8 cellular contexts compared by ENCODE assay signal in the genomic region with DNA sequence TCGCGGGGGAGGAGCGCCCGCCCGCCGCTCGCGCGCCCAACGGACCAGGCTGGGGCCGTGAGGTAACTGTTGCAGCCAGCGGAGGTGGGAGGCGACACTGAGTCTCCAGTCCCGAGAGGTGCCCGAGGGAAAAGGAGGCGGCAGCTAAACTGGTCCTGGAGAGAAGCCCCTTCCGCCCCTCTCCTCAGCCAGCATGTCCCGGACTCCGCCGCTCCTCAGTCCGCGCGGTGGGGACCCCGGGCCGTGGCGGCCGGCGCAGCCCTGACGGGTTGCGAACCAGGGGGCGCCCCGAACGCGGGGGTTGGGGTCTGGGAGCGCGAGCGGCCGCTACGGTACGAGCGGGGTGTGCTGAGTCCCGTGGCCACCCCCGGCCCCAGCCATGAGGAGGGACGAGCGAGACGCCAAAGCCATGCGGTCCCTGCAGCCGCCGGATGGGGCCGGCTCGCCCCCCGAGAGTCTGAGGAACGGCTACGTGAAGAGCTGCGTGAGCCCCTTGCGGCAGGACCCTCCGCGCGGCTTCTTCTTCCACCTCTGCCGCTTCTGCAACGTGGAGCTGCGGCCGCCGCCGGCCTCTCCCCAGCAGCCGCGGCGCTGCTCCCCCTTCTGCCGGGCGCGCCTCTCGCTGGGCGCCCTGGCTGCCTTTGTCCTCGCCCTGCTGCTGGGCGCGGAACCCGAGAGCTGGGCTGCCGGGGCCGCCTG. TPM values are rescaled to one million over a fixed set of nuclear protein-coding genes. Genes with fewer than 3 reads are reported as not detected.
DNase-seq lines count a peak whose midpoint lies in the region; ATAC-seq and TF ChIP-seq lines count a peak whose summit lies in the region.

A gene (plus strand): TSS at position 108 of the 699 bp plus-strand sequence. CDS start 272 bp downstream, at position 380.

- H4K91ac ChIP-seq in IMR-90 (ENCODE audit: insufficient read depth, low read depth, low read length), result no peak within 1 kb of the TSS

- no peak within 1 kb of the TSS; the same call in 1 of the 2 replicates for H3K18ac ChIP-seq in IMR-90 (ENCODE audit: low read depth, low read length)

- H4K5ac ChIP-seq in IMR-90 (ENCODE audit: low read depth, low read length), result no peak within 1 kb of the TSS

- peak within 1 kb of the TSS; percentile 67; the same call in 1 of the 2 replicates for H3K27ac ChIP-seq in IMR-90 (ENCODE audit: insufficient read depth, low read length)
- peak within 1 kb of the TSS; percentile 95 for H3K27ac ChIP-seq in neutrophil
- peak within 1 kb of the TSS; percentile 77 for H3K27ac ChIP-seq in thymus (ENCODE audit: low read depth)

- no peak within 1 kb of the TSS for H2BK15ac ChIP-seq in IMR-90 (ENCODE audit: low read depth, low read length)

- in situ Hi-C loops in IMR-90 (cut with MboI; ENCODE audit: low sequenced_read_pairs), result no loop called here

- no peak within 1 kb of the TSS for H3K23ac ChIP-seq in IMR-90 (ENCODE audit: low read depth, low read length)

- H2BK20ac ChIP-seq in IMR-90 (ENCODE audit: low read depth, low read length), result no peak within 1 kb of the TSS

- no peaks in the 10 kb centered on the region for H3K36me3 ChIP-seq in IMR-90 (ENCODE audit: control insufficient read depth, insufficient read depth, low read length)
- no peaks in the 10 kb centered on the region for H3K36me3 ChIP-seq in neutrophil
- H3K36me3 ChIP-seq in thymus (ENCODE audit: control insufficient read depth, insufficient read depth), result no peaks in the 10 kb centered on the region

- ATAC-seq in GM21515 (IDR thresholded peaks at IDR 0.05; ENCODE audit: unreplicated experiment), result peak; percentile 69
- peak; percentile 83 for ATAC-seq in IMR-90 (ENCODE audit: low read depth)

- TF ChIP-seq RAD21 in IMR-90 (IDR thresholded peaks at IDR 0.05; ENCODE audit: low read length), result no peak

- no peak for TF ChIP-seq CTCF in IMR-90 (conservative IDR thresholded peaks at IDR 0.05; ENCODE audit: low read depth, low read length)
- TF ChIP-seq CTCF in neutrophil (IDR thresholded peaks at IDR 0.05), result no peak

- CTCF ChIA-PET in IMR-90 (lab: Yijun Ruan, JAX), result interaction anchor here (0.5 to 0.7 kb wide), 3 partner anchors 34 to 1046 kb away, joined by 3 to 4 read pairs (median 3); no protein-coding TSS in a partner anchor

- no peaks in the 10 kb centered on the region; the same call in 1 of the 2 replicates for H3K27me3 ChIP-seq in IMR-90 (ENCODE audit: control insufficient read depth, insufficient read depth, low read length)
- no peaks in the 10 kb centered on the region for H3K27me3 ChIP-seq in neutrophil
- peaks cover 2% of the 10 kb centered on the region for H3K27me3 ChIP-seq in thymus (ENCODE audit: control insufficient read depth, insufficient read depth)

- peak within 1 kb of the TSS in 1 of 2 experiments; percentile 87; a peak in 3 of 4 replicates for H4K8ac ChIP-seq in IMR-90 (ENCODE audit: low read depth in 2 of 2, low read length in 2 of 2)

- no peak within 1 kb of the TSS for H2BK5ac ChIP-seq in IMR-90 (ENCODE audit: low read depth, low read length, poor library complexity, severe bottlenecking)

- peak within 1 kb of the TSS; percentile 79 for H3K9ac ChIP-seq in IMR-90 (ENCODE audit: low read depth, low read length)

- WGBS in IMR-90 (ENCODE audit: extremely low coverage in 2 of 2, insufficient read length in 1 of 2), 2 experiments, result 1% methylated on average over 27 of the region's 79 CpGs; no CpG with 5 or more reads in 1 of the 2 experiments
- WGBS in thymus, result under 1% methylated on average over 79 of the region's 79 CpGs

- no peak within 1 kb of the TSS for H3K56ac ChIP-seq in IMR-90 (ENCODE audit: extremely low read depth, insufficient read depth, low read length)

- no TSS peak for BruUV-seq in IMR-90 (replicated peaks; lab: Mats Ljungman, UMichigan)

- H3K9me1 ChIP-seq in IMR-90 (ENCODE audit: insufficient read depth, low read length), result no peaks in the 10 kb centered on the region

- TF ChIP-seq POLR2A in IMR-90 (IDR thresholded peaks at IDR 0.05; ENCODE audit: low read depth, low read length), result no peak

- POLR2A ChIA-PET in IMR-90 (lab: Charles Lee; ENCODE audit: unreplicated experiment), result no interaction called here

- H3K14ac ChIP-seq in IMR-90 (replicated peaks; ENCODE audit: low read depth, low read length), result no peak within 1 kb of the TSS

- H3K9me3 ChIP-seq in IMR-90 (ENCODE audit: control insufficient read depth, insufficient read depth, low read length) (no peaks in the 10 kb centered on the region), neutrophil (no peaks in the 10 kb centered on the region), thymus (ENCODE audit: control insufficient read depth) (no peaks in the 10 kb centered on the region)

- no peak within 1 kb of the TSS for H3K4ac ChIP-seq in IMR-90 (ENCODE audit: low read depth, low read length)

- peak within 1 kb of the TSS; percentile 82 for H2AK9ac ChIP-seq in IMR-90 (replicated peaks; ENCODE audit: low read depth, low read length, poor library complexity)

- peak within 1 kb of the TSS; percentile 96 for H2AFZ ChIP-seq in IMR-90 (replicated peaks; ENCODE audit: low read length, poor library complexity)

- no peak within 1 kb of the TSS for H2AK5ac ChIP-seq in IMR-90 (ENCODE audit: low read depth, low read length)

- no peak within 1 kb of the TSS for H2BK120ac ChIP-seq in IMR-90 (ENCODE audit: low read depth, low read length)

- peak within 1 kb of the TSS; percentile 56 for H3K4me3 ChIP-seq in IMR-90 (ENCODE audit: insufficient read depth, low read depth, low read length)
- H3K4me3 ChIP-seq in neutrophil (ENCODE audit: low read depth in 1 of 2, low read length in 1 of 2), result peak within 1 kb of the TSS; percentile 91 to 97
- peak within 1 kb of the TSS; percentile 84 for H3K4me3 ChIP-seq in thymus (ENCODE audit: low read length)

- H3K4me1 ChIP-seq in IMR-90 (ENCODE audit: control insufficient read depth, insufficient read depth, low read length) (no peaks in the 10 kb centered on the region), neutrophil (ENCODE audit: control insufficient read depth in 1 of 2, insufficient read depth in 1 of 2, low read depth in 1 of 2, low read length in 1 of 2) (peaks cover 34 to 36% of the 10 kb centered on the region in 2 experiments), thymus (ENCODE audit: control insufficient read depth, insufficient read depth, low read length) (peaks cover 4% of the 10 kb centered on the region)

- peak within 1 kb of the TSS; percentile 95 for H3K4me2 ChIP-seq in IMR-90 (ENCODE audit: low read depth, low read length)

- DNase-seq in DMS153 treated with DMSO at 0.1 percent for 48 hours (lab: John Stamatoyannopoulos, UW; ENCODE audit: unreplicated experiment) (peak; percentile 66), IMR-90 (peak; percentile 27), SHP77 (lab: John Stamatoyannopoulos, UW) (peak; percentile 64 to 71), germinal center (ENCODE audit: low spot score) (peak; percentile 68)
- peak; percentile 90 for DNase-seq in activated effector memory CD4-positive, alpha-beta T cell treated with anti-CD3 and anti-CD28 coated beads, Interleukin-2, amount 50 U/mL, for 16 hours

- dilution Hi-C loops in IMR-90 (cut with HindIII; ENCODE audit: low sequenced_read_pairs, unreplicated experiment), result no loop called here

- intact Hi-C loops in IMR-90 (cut with micrococcal nuclease), result loop anchor here (5.0 to 10.0 kb wide), 2 partner anchors 102 to 261 kb away; no protein-coding TSS in a partner anchor

- H4K20me1 ChIP-seq in IMR-90 (ENCODE audit: insufficient read depth, low read length), result no peaks in the 10 kb centered on the region

- no peaks in the 10 kb centered on the region for H3K79me1 ChIP-seq in IMR-90 (ENCODE audit: low read depth in 1 of 2, low read length in 2 of 2)

TF ChIP-seq in IMR-90, 13 proteins besides CTCF, POLR2A, EP300 and RAD21:
- TF ChIP-seq CHD1 (IDR thresholded peaks at IDR 0.05; ENCODE audit: low read depth, low read length) (no peak), MAFK (IDR thresholded peaks at IDR 0.05; ENCODE audit: low read depth, low read length) (no peak), RFX5 (IDR thresholded peaks at IDR 0.05; ENCODE audit: low read depth, low read length) (no peak), SMC3 (IDR thresholded peaks at IDR 0.05; ENCODE audit: low read depth, low read length) (no peak), CEBPB (IDR thresholded peaks at IDR 0.05; ENCODE audit: low read depth, low read length) (no peak), RCOR1 (IDR thresholded peaks at IDR 0.05; ENCODE audit: insufficient replicate concordance, low read length) (no peak), MXI1 (IDR thresholded peaks at IDR 0.05; ENCODE audit: borderline replicate concordance, low read depth, low read length) (no peak), NFE2L2 (IDR thresholded peaks at IDR 0.05; ENCODE audit: low read depth, low read length) (no peak), BHLHE40 (IDR thresholded peaks at IDR 0.05; ENCODE audit: low read depth, low read length) (no peak)
- TF ChIP-seq, protein P1, sequence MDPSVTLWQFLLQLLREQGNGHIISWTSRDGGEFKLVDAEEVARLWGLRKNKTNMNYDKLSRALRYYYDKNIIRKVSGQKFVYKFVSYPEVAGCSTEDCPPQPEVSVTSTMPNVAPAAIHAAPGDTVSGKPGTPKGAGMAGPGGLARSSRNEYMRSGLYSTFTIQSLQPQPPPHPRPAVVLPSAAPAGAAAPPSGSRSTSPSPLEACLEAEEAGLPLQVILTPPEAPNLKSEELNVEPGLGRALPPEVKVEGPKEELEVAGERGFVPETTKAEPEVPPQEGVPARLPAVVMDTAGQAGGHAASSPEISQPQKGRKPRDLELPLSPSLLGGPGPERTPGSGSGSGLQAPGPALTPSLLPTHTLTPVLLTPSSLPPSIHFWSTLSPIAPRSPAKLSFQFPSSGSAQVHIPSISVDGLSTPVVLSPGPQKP (IDR thresholded peaks at IDR 0.05; ENCODE audit: borderline replicate concordance, low read depth, low read length), result no peak
- TF ChIP-seq, protein P2, sequence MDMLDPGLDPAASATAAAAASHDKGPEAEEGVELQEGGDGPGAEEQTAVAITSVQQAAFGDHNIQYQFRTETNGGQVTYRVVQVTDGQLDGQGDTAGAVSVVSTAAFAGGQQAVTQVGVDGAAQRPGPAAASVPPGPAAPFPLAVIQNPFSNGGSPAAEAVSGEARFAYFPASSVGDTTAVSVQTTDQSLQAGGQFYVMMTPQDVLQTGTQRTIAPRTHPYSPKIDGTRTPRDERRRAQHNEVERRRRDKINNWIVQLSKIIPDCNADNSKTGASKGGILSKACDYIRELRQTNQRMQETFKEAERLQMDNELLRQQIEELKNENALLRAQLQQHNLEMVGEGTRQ (IDR thresholded peaks at IDR 0.05; ENCODE audit: low read depth, low read length), result no peak
TF ChIP-seq in IMR-90: peak in this region for 0.

RNA-seq across cellular contexts. Expression of the gene that starts here (rescaled TPM):
- total RNA-seq in IMR-90 (2012; rRNA removed), result 1.1 and 1.3 TPM in 2 replicates
- 0.21 and 0.22 TPM in 2 replicates for polyA plus RNA-seq in IMR-90 (2012; rRNA removed)
- 0.04 and 0.09 TPM in 2 replicates for polyA plus RNA-seq in IMR-90 (2012; cell fraction: cytosol; rRNA removed)
- 0.13 and 0.37 TPM in 2 replicates for polyA plus RNA-seq in IMR-90 (2012; cell fraction: nucleus; rRNA removed; ENCODE audit: low replicate concordance)
- polyA plus RNA-seq in thymus, result 32.9 TPM

Comparison
In these comparisons a context has a peak if more than half of its experiments do, and no peak if none do; other contexts are left out.
1. Peak in every context shown above with its lines: DNase-seq, ATAC-seq, H3K4me3 ChIP-seq and H3K27ac ChIP-seq.
2. RNA of the gene that starts here (polyA plus RNA-seq): 32.9 TPM in thymus (single experiment); 0.04 to 0.37 TPM in IMR-90; every median in the first group is over 10 times any median in the second.
3. DNase-seq: peak in every context shown above with its lines; median percentile 90 in activated effector memory CD4-positive, alpha-beta T cell treated with anti-CD3 and anti-CD28 coated beads, Interleukin-2, amount 50 U/mL, for 16 hours; 68 in germinal center; 68 in SHP77; 66 in DMS153 treated with DMSO at 0.1 percent for 48 hours; 27 in IMR-90.